ENCODE assay signal across 10 cellular contexts in genomic region chr2:73970268-73970803, GRCh38. TPM values are rescaled to one million over a fixed set of nuclear protein-coding genes. Genes with fewer than 3 reads are reported as not detected.
DNase-seq lines count a peak whose midpoint lies in the region; ATAC-seq, FAIRE-seq and TF ChIP-seq lines count a peak whose summit lies in the region.
"Had no signal": no experiment of that assay in that cellular context is flagged by ENCODE, and none has a peak within 500 bp of the region (broad histone marks: within the 10 kb centered on the region; RNA-seq: fewer than 3 reads in every experiment).

No MANE protein-coding gene starts in this region.

- H3K4me1 ChIP-seq in SK-N-SH (ENCODE audit: control insufficient read depth in 1 of 2, insufficient read depth in 2 of 2, low read depth in 1 of 2, low read length in 1 of 2) (peaks cover 12 to 23% of the 10 kb centered on the region in 2 experiments), HepG2 (ENCODE audit: insufficient read depth, low read length) (peaks cover 26% of the 10 kb centered on the region), upper lobe of left lung (peaks cover 25 to 34% (median 29%) of the 10 kb centered on the region in 4 donors), H9 (ENCODE audit: insufficient read depth, low read length) (no peaks in the 10 kb centered on the region)

- no peaks in the 10 kb centered on the region for H3F3A ChIP-seq in SK-N-SH (replicated peaks; ENCODE audit: insufficient read depth)

- H3K56ac ChIP-seq in H9 (ENCODE audit: insufficient read length, low read depth, low read length) = no peak overlapping the region

- H2BK12ac ChIP-seq in H9 (ENCODE audit: insufficient read length, low read depth, low read length) = no peak overlapping the region

- peak overlapping the region; percentile 53; the same call in 1 of the 2 replicates for H3K4me2 ChIP-seq in SK-N-SH
- H3K4me2 ChIP-seq in HepG2 (ENCODE audit: low read depth, low read length) = no peak overlapping the region
- H3K4me2 ChIP-seq in H9 (ENCODE audit: insufficient read depth, insufficient read length, low read length) = no peak overlapping the region

- H3K27me3 ChIP-seq in SK-N-SH (ENCODE audit: insufficient read depth) (no peaks in the 10 kb centered on the region), HepG2 (ENCODE audit: control insufficient read depth in 1 of 2, insufficient read depth in 2 of 2, low read length in 2 of 2) (peaks cover 0 to 7% of the 10 kb centered on the region in 2 experiments; a peak in 3 of 5 replicates), upper lobe of left lung (no peaks in the 10 kb centered on the region), H9 (ENCODE audit: insufficient read depth, low read length) (no peaks in the 10 kb centered on the region)
- H3K27me3 ChIP-seq: SJSA1 had no signal

- no peak for TF ChIP-seq POLR2A in HepG2 (IDR thresholded peaks at IDR 0.05; ENCODE audit: insufficient read depth in 1 of 2, low read depth in 2 of 2, low read length in 2 of 2)
- no peak for TF ChIP-seq POLR2A in upper lobe of left lung (IDR thresholded peaks at IDR 0.05)
- no peak for TF ChIP-seq POLR2A in GM18505 (IDR thresholded peaks at IDR 0.05; ENCODE audit: borderline replicate concordance, extremely low read depth, insufficient read depth, insufficient read length)

- POLR2A ChIA-PET in SK-N-SH (lab: Yijun Ruan, JAX) = no interaction called here
- POLR2A ChIA-PET in HepG2 (lab: Yijun Ruan, JAX) = interaction anchor here (1.0 to 1.6 kb wide), 2 partner anchors 10 to 43 kb away, joined by 3 to 8 read pairs; partner anchors contain the start of gene DGUOK

- H2BK5ac ChIP-seq in H9 (ENCODE audit: insufficient read length, low read length) = no peak overlapping the region

- peak overlapping the region; percentile 56 for H3K4me3 Mint-ChIP-seq in activated naive CD4-positive, alpha-beta T cell treated with anti-CD3 and anti-CD28 coated beads, Interleukin-2, amount 50 U/mL, for 24 hours
- H3K4me3 Mint-ChIP-seq in H9 = peak overlapping the region in 1 of 2 experiments; percentile 28; a peak in 1 of 5 replicates

- H3K9ac ChIP-seq in SK-N-SH (no peak overlapping the region), HepG2 (ENCODE audit: insufficient read depth, low read depth, low read length) (no peak overlapping the region), H9 (ENCODE audit: extremely low read depth, insufficient read length, low read length) (no peak overlapping the region)

- no TSS peak for BruUV-seq in HepG2 (replicated peaks; lab: Mats Ljungman, UMichigan)

- no peaks in the 10 kb centered on the region for H4K20me1 ChIP-seq in SK-N-SH (ENCODE audit: insufficient read depth)
- no peaks in the 10 kb centered on the region for H4K20me1 ChIP-seq in HepG2 (ENCODE audit: insufficient read depth, low read length)
- H4K20me1 ChIP-seq in H9 (ENCODE audit: control insufficient read depth, insufficient read depth, insufficient read length) = no peaks in the 10 kb centered on the region

- H3K4me3 ChIP-seq in SK-N-SH (ENCODE audit: low read depth in 2 of 2, low read length in 1 of 2) (no peak overlapping the region), HepG2 (replicated peaks in 1 of 3; ENCODE audit: insufficient read depth in 1 of 3, low read depth in 2 of 3, low read length in 3 of 3) (no peak overlapping the region), upper lobe of left lung (peak overlapping the region in 1 of 4 donors; percentile 21)
- H3K4me3 ChIP-seq: SJSA1 had no signal

- no peaks in the 10 kb centered on the region for H3K23me2 ChIP-seq in H9 (ENCODE audit: insufficient read length, low read depth, low read length, poor library complexity, severe bottlenecking)

- peak; percentile 10; the same call in 2 of the 3 replicates for ATAC-seq in HepG2
- ATAC-seq in upper lobe of left lung (ENCODE audit: low FRiP score in 2 of 2) = peak; percentile 23 to 65
- no peak for ATAC-seq in GM18505 (IDR thresholded peaks at IDR 0.05; ENCODE audit: unreplicated experiment)

- no peak overlapping the region for H3K4ac ChIP-seq in H9 (ENCODE audit: low read depth, low read length)

- H3K9me3 ChIP-seq in SK-N-SH = no peaks in the 10 kb centered on the region
- H3K9me3 ChIP-seq in HepG2 (ENCODE audit: low read length) = no peaks in the 10 kb centered on the region
- no peaks in the 10 kb centered on the region for H3K9me3 ChIP-seq in upper lobe of left lung
- no peaks in the 10 kb centered on the region for H3K9me3 ChIP-seq in H9 (ENCODE audit: control insufficient read depth, low read depth, low read length)
- H3K9me3 ChIP-seq: SJSA1 had no signal

- no peak overlapping the region for H3K23ac ChIP-seq in H9 (ENCODE audit: insufficient read length, low read depth, low read length)

- 93% methylated on average over 6 of the region's 6 CpGs for WGBS in SK-N-SH (ENCODE audit: low lambda C conversion rate)
- 69% methylated on average over 6 of the region's 6 CpGs for WGBS in HepG2 (ENCODE audit: low lambda C conversion rate)
- WGBS in upper lobe of left lung, 2 donors = 32 to 44% methylated on average over 6 of the region's 6 CpGs
- no CpG with 5 or more reads among the region's 6 CpGs for WGBS in H9 (ENCODE audit: extremely low coverage, insufficient read length, low lambda C conversion rate)

- no peak overlapping the region for H2BK20ac ChIP-seq in H9 (ENCODE audit: low read depth, low read length, poor library complexity, severe bottlenecking)

- no peak for DNase-seq in activated naive CD4-positive, alpha-beta T cell treated with Interleukin-2 at 50 U/mL for 16 hours
- DNase-seq in SK-N-SH (no peak), HepG2 (ENCODE audit: low spot score) (no peak), upper lobe of left lung (no peak), GM13977 (ENCODE audit: low spot score) (no peak), H9 (no peak)

- peaks cover 71% of the 10 kb centered on the region for H3K4me1 Mint-ChIP-seq in activated naive CD4-positive, alpha-beta T cell treated with anti-CD3 and anti-CD28 coated beads, Interleukin-2, amount 50 U/mL, for 24 hours
- H3K4me1 Mint-ChIP-seq in H9 = peaks cover 14 to 19% of the 10 kb centered on the region in 2 experiments

- FAIRE-seq in HepG2 (lab: Jason Lieb, UNC) = no peak
- FAIRE-seq: frontal cortex had no signal

- TF ChIP-seq RAD21 in SK-N-SH (IDR thresholded peaks at IDR 0.05; ENCODE audit: low read length) (no peak), HepG2 (CRISPR knock-in tag; IDR thresholded peaks at IDR 0.05) (no peak)

- no peak overlapping the region for H2AK5ac ChIP-seq in H9 (ENCODE audit: insufficient read length, low read length)

- H2BK120ac ChIP-seq in H9 (ENCODE audit: low read depth, low read length, poor library complexity, severe bottlenecking) = no peak overlapping the region

- no peak for TF ChIP-seq CTCF in SK-N-SH (IDR thresholded peaks at IDR 0.05)
- no peak for TF ChIP-seq CTCF in HepG2 (CRISPR knock-in tag; IDR thresholded peaks at IDR 0.05)
- TF ChIP-seq CTCF in upper lobe of left lung (IDR thresholded peaks at IDR 0.05) = no peak
- TF ChIP-seq CTCF in GM13977 (IDR thresholded peaks at IDR 0.05; ENCODE audit: extremely low read depth, insufficient read depth, missing control alignments) = no peak
- no peak for TF ChIP-seq CTCF in H9 (conservative IDR thresholded peaks at IDR 0.05)

- CTCF ChIA-PET in SK-N-SH (lab: Yijun Ruan, JAX) (interaction anchor here (0.6 to 1.4 kb wide), 2 partner anchors 15 to 146 kb away, joined by 3 read pairs; no protein-coding TSS in a partner anchor), HepG2 (lab: Yijun Ruan, JAX; ENCODE audit: low intra/inter-chr PET ratio, low total read pairs) (no interaction called here)

- no peak overlapping the region for H2BK15ac ChIP-seq in H9 (ENCODE audit: low read depth, low read length)

- no peaks in the 10 kb centered on the region for H3K36me3 ChIP-seq in SK-N-SH (replicated peaks in 1 of 2; ENCODE audit: control insufficient read depth in 1 of 2, insufficient read depth in 2 of 2, low read length in 1 of 2)
- no peaks in the 10 kb centered on the region for H3K36me3 ChIP-seq in HepG2 (replicated peaks in 1 of 2; ENCODE audit: control insufficient read depth in 1 of 2, insufficient read depth in 2 of 2, low read length in 2 of 2)
- no peaks in the 10 kb centered on the region for H3K36me3 ChIP-seq in upper lobe of left lung
- H3K36me3 ChIP-seq: SJSA1 had no signal

- H3K9me2 ChIP-seq in SK-N-SH = no peaks in the 10 kb centered on the region

- H3T11ph ChIP-seq in H9 (ENCODE audit: low read length) = no peak overlapping the region

- H3K79me1 ChIP-seq in H9 (ENCODE audit: insufficient read depth, low read depth, low read length, poor library complexity, severe bottlenecking) = no peaks in the 10 kb centered on the region

- H2AFZ ChIP-seq in SK-N-SH (ENCODE audit: low read depth) (peak overlapping the region; percentile 73; the same call in 1 of the 2 replicates), HepG2 (ENCODE audit: low read length) (no peak overlapping the region), H9 (ENCODE audit: low read length) (no peak overlapping the region)

- intact Hi-C loops in HepG2 (cut with micrococcal nuclease; ENCODE audit: unreplicated experiment) = no loop called here

- no peak overlapping the region for H4K8ac ChIP-seq in H9 (replicated peaks; ENCODE audit: insufficient read length, low read depth, low read length)

- no peaks in the 10 kb centered on the region for H3K27me3 Mint-ChIP-seq in activated naive CD4-positive, alpha-beta T cell treated with anti-CD3 and anti-CD28 coated beads, Interleukin-2, amount 50 U/mL, for 24 hours
- H3K27me3 Mint-ChIP-seq in H9 (ENCODE audit: low read depth) = peaks cover 14% of the 10 kb centered on the region

- H4K91ac ChIP-seq in H9 (ENCODE audit: insufficient read length, low read depth, low read length) = no peak overlapping the region

- H3K14ac ChIP-seq in H9 (ENCODE audit: insufficient read depth, low read length) = no peak overlapping the region

- no peaks in the 10 kb centered on the region for H3K36me3 Mint-ChIP-seq in activated naive CD4-positive, alpha-beta T cell treated with anti-CD3 and anti-CD28 coated beads, Interleukin-2, amount 50 U/mL, for 24 hours
- no peaks in the 10 kb centered on the region; a peak in 1 of 7 replicates for H3K36me3 Mint-ChIP-seq in H9 (ENCODE audit: insufficient read depth in 1 of 3, low read depth in 3 of 3)

- no peak overlapping the region for H3K18ac ChIP-seq in H9 (ENCODE audit: insufficient read length, low read depth, low read length)

- no peaks in the 10 kb centered on the region for H3K79me2 ChIP-seq in SK-N-SH (ENCODE audit: insufficient read depth)
- H3K79me2 ChIP-seq in HepG2 (ENCODE audit: insufficient read depth, low read length) = no peaks in the 10 kb centered on the region
- H3K79me2 ChIP-seq in H9 (ENCODE audit: insufficient read depth, low read length) = no peaks in the 10 kb centered on the region

- H3K27ac Mint-ChIP-seq in activated naive CD4-positive, alpha-beta T cell treated with anti-CD3 and anti-CD28 coated beads, Interleukin-2, amount 50 U/mL, for 24 hours = peak overlapping the region; percentile 76
- H3K27ac Mint-ChIP-seq in H9 = peak overlapping the region in 1 of 3 experiments; percentile 39; a peak in 1 of 7 replicates

- TF ChIP-seq EP300 in SK-N-SH (IDR thresholded peaks at IDR 0.05; ENCODE audit: borderline replicate concordance in 1 of 2, low read depth in 1 of 2, low read length in 1 of 2) (no peak), HepG2 (IDR thresholded peaks at IDR 0.05; ENCODE audit: low read depth in 2 of 2, low read length in 2 of 2) (no peak), HepG2 (CRISPR knock-in tag; IDR thresholded peaks at IDR 0.05; ENCODE audit: borderline replicate concordance) (no peak), upper lobe of left lung (IDR thresholded peaks at IDR 0.05) (no peak)

- no peak overlapping the region for H4K5ac ChIP-seq in H9 (ENCODE audit: insufficient read length, low read depth, low read length)

- no peaks in the 10 kb centered on the region for H3K9me3 Mint-ChIP-seq in activated naive CD4-positive, alpha-beta T cell treated with anti-CD3 and anti-CD28 coated beads, Interleukin-2, amount 50 U/mL, for 24 hours
- H3K9me3 Mint-ChIP-seq in H9 = no peaks in the 10 kb centered on the region

- in situ Hi-C loops in HepG2 (cut with HindIII; ENCODE audit: extremely low pct_ligation_motif_present, low pct_unique_long_range_greater_than_20kb) (no loop called here), GM13977 (cut with MboI; ENCODE audit: low pct_unique_long_range_greater_than_20kb, low sequenced_read_pairs, unreplicated experiment) (no loop called here)

- H3K27ac ChIP-seq in SK-N-SH (ENCODE audit: low read depth in 2 of 2, low read length in 1 of 2) (peak overlapping the region in 1 of 2 experiments; percentile 77; a peak in 3 of 4 replicates), HepG2 (ENCODE audit: extremely low read length, insufficient read depth, low read length) (no peak overlapping the region), upper lobe of left lung (peak overlapping the region; percentile 75 to 81 (median 79)), H9 (ENCODE audit: insufficient read length, low read depth, low read length) (no peak overlapping the region)
- H3K27ac ChIP-seq: SJSA1 had no signal

RNA-seq across cellular contexts. Expression of gene TET3, which starts 14.4 kb away (rescaled TPM):
- polyA plus RNA-seq in SK-N-SH (2012; rRNA removed) = 1.6 TPM in 2 replicates
- polyA plus RNA-seq in SK-N-SH (2012; cell fraction: cytosol; rRNA removed) = 1.5 and 1.6 TPM in 2 replicates
- polyA plus RNA-seq in SK-N-SH (2012; cell fraction: nucleus; rRNA removed) = 7.2 and 8.0 TPM in 2 replicates
- total RNA-seq in HepG2 (2016; rRNA removed; fragmentation: Illumina TruSeq; extraction: Trizol) = 6.8 TPM in 2 replicates
- 0.71 and 1.2 TPM in 2 replicates for total RNA-seq in HepG2 (2016; cell fraction: cytosol; rRNA removed; fragmentation: Illumina TruSeq; extraction: Trizol; ENCODE audit: low read depth)
- total RNA-seq in HepG2 (2016; cell fraction: insoluble cytoplasmic fraction; rRNA removed; fragmentation: Illumina TruSeq; extraction: Trizol) = 6.1 and 7.2 TPM in 2 replicates
- 2.4 and 2.7 TPM in 2 replicates for total RNA-seq in HepG2 (2016; cell fraction: membrane; rRNA removed; fragmentation: Illumina TruSeq; extraction: Trizol)
- total RNA-seq in HepG2 (2016; cell fraction: nucleus; rRNA removed; fragmentation: Illumina TruSeq; extraction: Trizol) = 12.1 and 16.6 TPM in 2 replicates
- polyA plus RNA-seq in HepG2 (2011; rRNA removed) = 4.3 and 4.7 TPM in 2 replicates
- polyA plus RNA-seq in HepG2 (2011; cell fraction: cytosol; rRNA removed) = 1.7 and 2.0 TPM in 2 replicates
- 19.7 and 21.9 TPM in 2 replicates for polyA plus RNA-seq in HepG2 (2011; cell fraction: nucleus; rRNA removed)
- 6.0 and 7.3 TPM in 2 replicates for polyA plus RNA-seq in HepG2 (2012)
- 0.26 and 0.32 TPM in 2 replicates for polyA plus RNA-seq in HepG2 (2016; cell fraction: cytosol; fragmentation: Illumina TruSeq; extraction: Trizol; ENCODE audit: low read depth)
- polyA plus RNA-seq in HepG2 (2016; cell fraction: insoluble cytoplasmic fraction; fragmentation: Illumina TruSeq; extraction: Trizol; ENCODE audit: low read depth) = 4.5 and 5.7 TPM in 2 replicates
- polyA plus RNA-seq in HepG2 (2016; cell fraction: membrane; fragmentation: Illumina TruSeq; extraction: Trizol; ENCODE audit: low read depth) = 0.63 and 0.87 TPM in 2 replicates
- 24.0 and 27.9 TPM in 2 replicates for polyA plus RNA-seq in HepG2 (2016; cell fraction: nucleus; fragmentation: Illumina TruSeq; extraction: Trizol; ENCODE audit: insufficient read depth, low read depth)
- 7.6 and 10.7 TPM in 2 replicates for polyA minus RNA-seq in HepG2 (2011; rRNA and poly(A)+ RNA removed; ENCODE audit: low replicate concordance)
- polyA minus RNA-seq in HepG2 (2011; cell fraction: cytosol; rRNA and poly(A)+ RNA removed) = 3.4 and 4.2 TPM in 2 replicates
- polyA minus RNA-seq in HepG2 (2011; cell fraction: nucleus; rRNA and poly(A)+ RNA removed) = 14.0 and 14.5 TPM in 2 replicates
- 10 to 100 TPM; 17.3 to 53.4 (median 23.6) TPM for total RNA-seq in upper lobe of left lung
- 21.8 and 24.7 TPM in 2 replicates for total RNA-seq in H9 (2021)

RNA-seq across cellular contexts. Expression of gene DGUOK, which starts 43.7 kb away (rescaled TPM):
- polyA plus RNA-seq in SK-N-SH (2012; rRNA removed) (122 and 130 TPM in 2 replicates), HepG2 (2011; rRNA removed) (124 and 137 TPM in 2 replicates)
- polyA plus RNA-seq in SK-N-SH (2012; cell fraction: cytosol; rRNA removed) = 128 and 130 TPM in 2 replicates
- 56.8 and 62.7 TPM in 2 replicates for polyA plus RNA-seq in SK-N-SH (2012; cell fraction: nucleus; rRNA removed)
- total RNA-seq in HepG2 (2016; rRNA removed; fragmentation: Illumina TruSeq; extraction: Trizol) (105 and 130 TPM in 2 replicates), upper lobe of left lung (10 to 100 TPM; 25.1 to 38.5 (median 34.9) TPM), H9 (2021) (95.0 and 98.5 TPM in 2 replicates)
- total RNA-seq in HepG2 (2016; cell fraction: cytosol; rRNA removed; fragmentation: Illumina TruSeq; extraction: Trizol; ENCODE audit: low read depth) = 22.6 and 22.7 TPM in 2 replicates
- 106 and 144 TPM in 2 replicates for total RNA-seq in HepG2 (2016; cell fraction: insoluble cytoplasmic fraction; rRNA removed; fragmentation: Illumina TruSeq; extraction: Trizol)
- total RNA-seq in HepG2 (2016; cell fraction: membrane; rRNA removed; fragmentation: Illumina TruSeq; extraction: Trizol) = 48.1 and 55.5 TPM in 2 replicates
- total RNA-seq in HepG2 (2016; cell fraction: nucleus; rRNA removed; fragmentation: Illumina TruSeq; extraction: Trizol) = 47.4 and 51.2 TPM in 2 replicates
- 118 and 121 TPM in 2 replicates for polyA plus RNA-seq in HepG2 (2011; cell fraction: cytosol; rRNA removed)
- polyA plus RNA-seq in HepG2 (2011; cell fraction: nucleus; rRNA removed) = 36.3 and 40.1 TPM in 2 replicates
- polyA plus RNA-seq in HepG2 (2012) = 107 and 124 TPM in 2 replicates
- polyA plus RNA-seq in HepG2 (2016; cell fraction: cytosol; fragmentation: Illumina TruSeq; extraction: Trizol; ENCODE audit: low read depth) = 26.7 and 29.0 TPM in 2 replicates
- polyA plus RNA-seq in HepG2 (2016; cell fraction: insoluble cytoplasmic fraction; fragmentation: Illumina TruSeq; extraction: Trizol; ENCODE audit: low read depth) = 184 and 199 TPM in 2 replicates
- polyA plus RNA-seq in HepG2 (2016; cell fraction: membrane; fragmentation: Illumina TruSeq; extraction: Trizol; ENCODE audit: low read depth) = 57.6 and 62.2 TPM in 2 replicates
- 105 and 115 TPM in 2 replicates for polyA plus RNA-seq in HepG2 (2016; cell fraction: nucleus; fragmentation: Illumina TruSeq; extraction: Trizol; ENCODE audit: insufficient read depth, low read depth)
- 25.9 and 35.0 TPM in 2 replicates for polyA minus RNA-seq in HepG2 (2011; rRNA and poly(A)+ RNA removed; ENCODE audit: low replicate concordance)
- 23.1 and 30.6 TPM in 2 replicates for polyA minus RNA-seq in HepG2 (2011; cell fraction: cytosol; rRNA and poly(A)+ RNA removed)
- polyA minus RNA-seq in HepG2 (2011; cell fraction: nucleus; rRNA and poly(A)+ RNA removed) = 23.6 and 37.7 TPM in 2 replicates

Comparison
In these comparisons a context has a peak if more than half of its experiments do, and no peak if none do; other contexts are left out.
1. H3K27ac ChIP-seq: peak in upper lobe of left lung (4 of 4); none in HepG2 (single experiment) and H9 (single experiment).